In genomic region chr14:69766984-69767368, GRCh38 we compare ENCODE assay signal across 8 cellular contexts. TPM values are rescaled to one million over a fixed set of nuclear protein-coding genes. Genes with fewer than 3 reads are reported as not detected.
DNase-seq lines count a peak whose midpoint lies in the region; ATAC-seq and TF ChIP-seq lines count a peak whose summit lies in the region.

Gene SRSF5 (plus strand): TSS chr14:69767142. CDS start chr14:69768157, 1,015 bp downstream.

- H3K9me3 Mint-ChIP-seq in activated B cell treated with CpG ODN at 0.5 μM for 24 hours = no peaks in the 10 kb centered on the region
- peaks cover 0 to 5% (median 1%) of the 10 kb centered on the region in 6 donors for H3K9me3 Mint-ChIP-seq in immature natural killer cell

- intact Hi-C loops in activated B cell treated with CpG ODN at 0.5 μM for 24 hours (cut with micrococcal nuclease) = loop anchor here (1.0 to 2.0 kb wide), 5 partner anchors 156 to 1042 kb away; partner anchors contain the start of genes COX16, DCAF5, ERH and MAP3K9

- H3K4me3 Mint-ChIP-seq in activated B cell treated with CpG ODN at 0.5 μM for 24 hours (peak within 1 kb of the TSS; percentile 98), immature natural killer cell (peak within 1 kb of the TSS; percentile 94 to 100 (median 99))

- H3K4me1 Mint-ChIP-seq in activated B cell treated with CpG ODN at 0.5 μM for 24 hours (peaks cover 51% of the 10 kb centered on the region), immature natural killer cell (peaks cover 63 to 80% of the 10 kb centered on the region in 2 donors)

- peak within 1 kb of the TSS; percentile 100 for H3K27ac Mint-ChIP-seq in activated B cell treated with CpG ODN at 0.5 μM for 24 hours
- H3K27ac Mint-ChIP-seq in immature natural killer cell = peak within 1 kb of the TSS; percentile 100

- TF ChIP-seq POLR2A in GM18951 (IDR thresholded peaks at IDR 0.05; ENCODE audit: extremely low read depth, insufficient read depth, insufficient read length) = peak; percentile 99

- ATAC-seq in HG03196 (IDR thresholded peaks at IDR 0.05; ENCODE audit: unreplicated experiment) (peak; percentile 86), activated B cell treated with CpG ODN at 0.5 μM for 24 hours (ENCODE audit: low read depth) (peak; percentile 78)

- POLR2A ChIA-PET in activated B cell treated with CpG ODN at 0.5 μM for 24 hours (lab: Charles Lee) = interaction anchor here (0.5 to 3.1 kb wide), 31 partner anchors 9 to 1950 kb away, joined by 3 to 38 read pairs (median 3); partner anchors contain the start of genes COX16, DCAF5, ERH and EXD2

- peaks cover 49% of the 10 kb centered on the region for H3K36me3 Mint-ChIP-seq in activated B cell treated with CpG ODN at 0.5 μM for 24 hours (ENCODE audit: low read depth)
- peaks cover 31 to 44% (median 38%) of the 10 kb centered on the region in 3 donors for H3K36me3 Mint-ChIP-seq in immature natural killer cell

- H3K27ac ChIP-seq in caudate nucleus (ENCODE audit: low read depth, low read length) = peak within 1 kb of the TSS; percentile 100

- TF ChIP-seq CTCF in activated B cell treated with CpG ODN at 0.5 μM for 24 hours (IDR thresholded peaks at IDR 0.05) = no peak

- DNase-seq in AG08395 (ENCODE audit: low spot score) (peak; percentile 96), NCI-H345 (lab: John Stamatoyannopoulos, UW) (peak; percentile 97), activated B cell treated with CpG ODN at 0.5 μM for 24 hours (peak; percentile 92), caudate nucleus (lab: John Stamatoyannopoulos, UW) (peak; percentile 36 to 96 (median 91)), immature natural killer cell (peak; percentile 95 to 96 (median 95)), smooth muscle cell of the brain vasculature (ENCODE audit: low read depth, low spot score) (peak; percentile 94)

- CTCF ChIA-PET in activated B cell treated with CpG ODN at 0.5 μM for 24 hours (lab: Charles Lee) = interaction anchor here (1.1 kb wide), 1 partner anchor 182 kb away, joined by 5 read pairs; no protein-coding TSS in a partner anchor

- in situ Hi-C loops in GM18951 (cut with MboI; ENCODE audit: low sequenced_read_pairs, unreplicated experiment) = no loop called here

- H3K27me3 Mint-ChIP-seq in activated B cell treated with CpG ODN at 0.5 μM for 24 hours (no peaks in the 10 kb centered on the region), immature natural killer cell (ENCODE audit: low read depth in 3 of 3) (peaks cover 36 to 59% (median 49%) of the 10 kb centered on the region in 3 donors)

RNA-seq across cellular contexts. Expression of gene SRSF5, which starts in this region (rescaled TPM):
- 394 and 422 TPM in 2 replicates for total RNA-seq in activated B cell treated with CpG ODN at 0.5 μM for 24 hours
- 100 to 1,000 TPM; 635 to 806 (median 639) TPM for polyA plus RNA-seq in immature natural killer cell

Comparison
In these comparisons a context has a peak if more than half of its experiments do, and no peak if none do; other contexts are left out.
1. Peak in every context shown above with its lines: DNase-seq, ATAC-seq and H3K27ac ChIP-seq.